In the genomic region with DNA sequence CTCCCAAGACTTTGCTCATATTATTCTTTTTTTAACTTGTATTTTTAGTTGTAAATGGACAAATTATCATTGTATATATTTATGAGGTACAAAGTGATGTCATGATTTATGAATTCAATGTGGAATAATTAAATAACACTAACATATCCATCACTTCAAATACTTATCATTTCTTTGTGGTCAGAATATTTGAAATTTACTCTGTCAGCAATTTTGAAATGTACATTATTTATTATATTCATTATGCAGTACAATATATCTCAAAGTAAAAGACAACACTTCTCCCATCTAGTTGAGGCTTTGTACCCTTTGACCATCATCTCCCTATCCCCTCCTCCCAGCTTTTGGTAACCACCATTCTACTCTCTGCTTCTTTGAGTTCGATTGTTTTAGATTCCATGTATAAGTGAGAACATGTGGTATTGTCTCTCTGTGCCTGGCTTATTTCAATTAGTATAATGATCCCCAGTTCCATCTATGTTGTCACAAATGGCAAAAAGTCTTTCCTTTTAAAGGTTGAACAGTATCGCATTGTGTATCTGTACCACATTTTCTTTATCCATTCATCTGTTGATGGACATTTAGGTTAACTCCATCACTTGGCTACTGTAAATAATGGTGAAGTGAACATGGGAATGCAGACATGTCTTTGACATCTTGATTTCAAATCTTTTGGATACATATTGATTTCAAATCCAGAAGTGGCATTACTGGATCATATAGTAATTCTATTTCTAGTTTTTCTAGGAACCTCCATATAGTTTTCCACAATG, we compare ENCODE assay signal across 2 cellular contexts.
TF ChIP-seq lines count a peak whose summit lies in the region.

No MANE protein-coding gene starts in this region.

TF ChIP-seq in A549, 52 proteins besides CTCF, POLR2A, EP300 and RAD21 (continued from another document):
- TF ChIP-seq, protein P1, sequence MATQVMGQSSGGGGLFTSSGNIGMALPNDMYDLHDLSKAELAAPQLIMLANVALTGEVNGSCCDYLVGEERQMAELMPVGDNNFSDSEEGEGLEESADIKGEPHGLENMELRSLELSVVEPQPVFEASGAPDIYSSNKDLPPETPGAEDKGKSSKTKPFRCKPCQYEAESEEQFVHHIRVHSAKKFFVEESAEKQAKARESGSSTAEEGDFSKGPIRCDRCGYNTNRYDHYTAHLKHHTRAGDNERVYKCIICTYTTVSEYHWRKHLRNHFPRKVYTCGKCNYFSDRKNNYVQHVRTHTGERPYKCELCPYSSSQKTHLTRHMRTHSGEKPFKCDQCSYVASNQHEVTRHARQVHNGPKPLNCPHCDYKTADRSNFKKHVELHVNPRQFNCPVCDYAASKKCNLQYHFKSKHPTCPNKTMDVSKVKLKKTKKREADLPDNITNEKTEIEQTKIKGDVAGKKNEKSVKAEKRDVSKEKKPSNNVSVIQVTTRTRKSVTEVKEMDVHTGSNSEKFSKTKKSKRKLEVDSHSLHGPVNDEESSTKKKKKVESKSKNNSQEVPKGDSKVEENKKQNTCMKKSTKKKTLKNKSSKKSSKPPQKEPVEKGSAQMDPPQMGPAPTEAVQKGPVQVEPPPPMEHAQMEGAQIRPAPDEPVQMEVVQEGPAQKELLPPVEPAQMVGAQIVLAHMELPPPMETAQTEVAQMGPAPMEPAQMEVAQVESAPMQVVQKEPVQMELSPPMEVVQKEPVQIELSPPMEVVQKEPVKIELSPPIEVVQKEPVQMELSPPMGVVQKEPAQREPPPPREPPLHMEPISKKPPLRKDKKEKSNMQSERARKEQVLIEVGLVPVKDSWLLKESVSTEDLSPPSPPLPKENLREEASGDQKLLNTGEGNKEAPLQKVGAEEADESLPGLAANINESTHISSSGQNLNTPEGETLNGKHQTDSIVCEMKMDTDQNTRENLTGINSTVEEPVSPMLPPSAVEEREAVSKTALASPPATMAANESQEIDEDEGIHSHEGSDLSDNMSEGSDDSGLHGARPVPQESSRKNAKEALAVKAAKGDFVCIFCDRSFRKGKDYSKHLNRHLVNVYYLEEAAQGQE (IDR thresholded peaks at IDR 0.05) = no peak
- no peak for TF ChIP-seq CHD2 (IDR thresholded peaks at IDR 0.05; ENCODE audit: low read length, partially characterized antibody)

TF ChIP-seq in HEK293, 187 proteins besides CTCF, POLR2A, EP300 and RAD21 (continued from another document):
- TF ChIP-seq, protein P2, sequence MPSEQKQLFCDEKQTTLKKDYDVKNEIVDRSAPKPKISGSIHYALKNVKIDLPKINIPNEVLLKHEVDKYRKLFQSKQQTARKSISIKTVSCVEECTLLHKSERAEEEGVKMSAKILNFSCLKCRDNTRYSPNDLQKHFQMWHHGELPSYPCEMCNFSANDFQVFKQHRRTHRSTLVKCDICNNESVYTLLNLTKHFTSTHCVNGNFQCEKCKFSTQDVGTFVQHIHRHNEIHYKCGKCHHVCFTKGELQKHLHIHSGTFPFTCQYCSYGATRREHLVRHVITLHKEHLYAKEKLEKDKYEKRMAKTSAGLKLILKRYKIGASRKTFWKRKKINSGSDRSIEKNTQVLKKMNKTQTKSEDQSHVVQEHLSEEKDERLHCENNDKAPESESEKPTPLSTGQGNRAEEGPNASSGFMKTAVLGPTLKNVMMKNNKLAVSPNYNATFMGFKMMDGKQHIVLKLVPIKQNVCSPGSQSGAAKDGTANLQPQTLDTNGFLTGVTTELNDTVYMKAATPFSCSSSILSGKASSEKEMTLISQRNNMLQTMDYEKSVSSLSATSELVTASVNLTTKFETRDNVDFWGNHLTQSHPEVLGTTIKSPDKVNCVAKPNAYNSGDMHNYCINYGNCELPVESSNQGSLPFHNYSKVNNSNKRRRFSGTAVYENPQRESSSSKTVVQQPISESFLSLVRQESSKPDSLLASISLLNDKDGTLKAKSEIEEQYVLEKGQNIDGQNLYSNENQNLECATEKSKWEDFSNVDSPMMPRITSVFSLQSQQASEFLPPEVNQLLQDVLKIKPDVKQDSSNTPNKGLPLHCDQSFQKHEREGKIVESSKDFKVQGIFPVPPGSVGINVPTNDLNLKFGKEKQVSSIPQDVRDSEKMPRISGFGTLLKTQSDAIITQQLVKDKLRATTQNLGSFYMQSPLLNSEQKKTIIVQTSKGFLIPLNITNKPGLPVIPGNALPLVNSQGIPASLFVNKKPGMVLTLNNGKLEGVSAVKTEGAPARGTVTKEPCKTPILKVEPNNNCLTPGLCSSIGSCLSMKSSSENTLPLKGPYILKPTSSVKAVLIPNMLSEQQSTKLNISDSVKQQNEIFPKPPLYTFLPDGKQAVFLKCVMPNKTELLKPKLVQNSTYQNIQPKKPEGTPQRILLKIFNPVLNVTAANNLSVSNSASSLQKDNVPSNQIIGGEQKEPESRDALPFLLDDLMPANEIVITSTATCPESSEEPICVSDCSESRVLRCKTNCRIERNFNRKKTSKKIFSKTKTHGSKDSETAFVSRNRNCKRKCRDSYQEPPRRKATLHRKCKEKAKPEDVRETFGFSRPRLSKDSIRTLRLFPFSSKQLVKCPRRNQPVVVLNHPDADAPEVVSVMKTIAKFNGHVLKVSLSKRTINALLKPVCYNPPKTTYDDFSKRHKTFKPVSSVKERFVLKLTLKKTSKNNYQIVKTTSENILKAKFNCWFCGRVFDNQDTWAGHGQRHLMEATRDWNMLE (tag by site-specific recombination; conservative IDR thresholded peaks at IDR 0.05; ENCODE audit: low read depth) = no peak
- TF ChIP-seq, protein P3, sequence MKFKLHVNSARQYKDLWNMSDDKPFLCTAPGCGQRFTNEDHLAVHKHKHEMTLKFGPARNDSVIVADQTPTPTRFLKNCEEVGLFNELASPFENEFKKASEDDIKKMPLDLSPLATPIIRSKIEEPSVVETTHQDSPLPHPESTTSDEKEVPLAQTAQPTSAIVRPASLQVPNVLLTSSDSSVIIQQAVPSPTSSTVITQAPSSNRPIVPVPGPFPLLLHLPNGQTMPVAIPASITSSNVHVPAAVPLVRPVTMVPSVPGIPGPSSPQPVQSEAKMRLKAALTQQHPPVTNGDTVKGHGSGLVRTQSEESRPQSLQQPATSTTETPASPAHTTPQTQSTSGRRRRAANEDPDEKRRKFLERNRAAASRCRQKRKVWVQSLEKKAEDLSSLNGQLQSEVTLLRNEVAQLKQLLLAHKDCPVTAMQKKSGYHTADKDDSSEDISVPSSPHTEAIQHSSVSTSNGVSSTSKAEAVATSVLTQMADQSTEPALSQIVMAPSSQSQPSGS (tag by site-specific recombination; IDR thresholded peaks at IDR 0.05; ENCODE audit: low read depth) = 0 out of 2 replicates have a peak, but pooled peaks have one; percentile 13
- no peak for TF ChIP-seq ZNF239 (tag by site-specific recombination; IDR thresholded peaks at IDR 0.05)
